In genomic region chr3:127959873-127960272, GRCh38 we compare ENCODE assay signal across 8 cellular contexts.
DNase-seq lines count a peak whose midpoint lies in the region; ATAC-seq and FAIRE-seq lines count a peak whose summit lies in the region.

No MANE protein-coding gene starts in this region.

- peak overlapping the region in 1 of 2 donors; percentile 21 for H3K4me3 Mint-ChIP-seq in stimulated activated naive B cell treated with anti-CD40 and anti-IgM and Interleukin-4, amounts not matched to agents 10 μg/mL and 1 μg/mL and 100 μg/mL, for 72 hours
- H3K4me3 Mint-ChIP-seq in stimulated activated naive CD8-positive, alpha-beta T cell treated with anti-CD3 and anti-CD28 coated beads, Interleukin-15, amount 100 ng/mL, for 72 hours: no peak overlapping the region

- DNase-seq in COLO829 (ENCODE audit: low spot score) (peak; percentile 66), HTR-8/SVneo (ENCODE audit: insufficient read length, low spot score) (peak; percentile 40), RKO (ENCODE audit: low spot score) (peak; percentile 3), germinal center (ENCODE audit: low spot score) (peak; percentile 14), NCI-H1048 (lab: John Stamatoyannopoulos, UW) (no peak)
- no peak for DNase-seq in stimulated activated naive B cell treated with anti-CD40 and anti-IgM and Interleukin-4, amounts not matched to agents 10 μg/mL and 1 μg/mL and 100 μg/mL, for 72 hours
- DNase-seq in stimulated activated naive CD8-positive, alpha-beta T cell treated with anti-CD3 and anti-CD28 coated beads, Interleukin-15, amount 100 ng/mL, for 72 hours: no peak

- H3K9me3 Mint-ChIP-seq in stimulated activated naive B cell treated with anti-CD40 and anti-IgM and Interleukin-4, amounts not matched to agents 10 μg/mL and 1 μg/mL and 100 μg/mL, for 72 hours: peaks cover 0 to 4% of the 10 kb centered on the region in 2 donors
- H3K9me3 Mint-ChIP-seq in stimulated activated naive CD8-positive, alpha-beta T cell treated with anti-CD3 and anti-CD28 coated beads, Interleukin-15, amount 100 ng/mL, for 72 hours: no peaks in the 10 kb centered on the region

- H3K27ac Mint-ChIP-seq in stimulated activated naive B cell treated with anti-CD40 and anti-IgM and Interleukin-4, amounts not matched to agents 10 μg/mL and 1 μg/mL and 100 μg/mL, for 72 hours: no peak overlapping the region
- no peak overlapping the region for H3K27ac Mint-ChIP-seq in stimulated activated naive CD8-positive, alpha-beta T cell treated with anti-CD3 and anti-CD28 coated beads, Interleukin-15, amount 100 ng/mL, for 72 hours

- ATAC-seq in stimulated activated naive B cell treated with anti-CD40 and anti-IgM and Interleukin-4, amounts not matched to agents 10 μg/mL and 1 μg/mL and 100 μg/mL, for 72 hours (replicated peaks): peak; percentile 70 to 75
- ATAC-seq in GM19455 (IDR thresholded peaks at IDR 0.05; ENCODE audit: unreplicated experiment): no peak
- ATAC-seq in stimulated activated naive CD8-positive, alpha-beta T cell treated with anti-CD3 and anti-CD28 coated beads, Interleukin-15, amount 100 ng/mL, for 72 hours: no peak

- no peak for FAIRE-seq in HTR-8/SVneo (lab: Jason Lieb, UNC)

- H3K36me3 Mint-ChIP-seq in stimulated activated naive B cell treated with anti-CD40 and anti-IgM and Interleukin-4, amounts not matched to agents 10 μg/mL and 1 μg/mL and 100 μg/mL, for 72 hours: no peaks in the 10 kb centered on the region

- H3K27me3 Mint-ChIP-seq in stimulated activated naive B cell treated with anti-CD40 and anti-IgM and Interleukin-4, amounts not matched to agents 10 μg/mL and 1 μg/mL and 100 μg/mL, for 72 hours: peaks cover 1 to 6% of the 10 kb centered on the region in 2 donors
- H3K27me3 Mint-ChIP-seq in stimulated activated naive CD8-positive, alpha-beta T cell treated with anti-CD3 and anti-CD28 coated beads, Interleukin-15, amount 100 ng/mL, for 72 hours: peaks cover 12% of the 10 kb centered on the region

- H3K4me1 Mint-ChIP-seq in stimulated activated naive B cell treated with anti-CD40 and anti-IgM and Interleukin-4, amounts not matched to agents 10 μg/mL and 1 μg/mL and 100 μg/mL, for 72 hours: peaks cover 5 to 6% of the 10 kb centered on the region in 2 donors
- no peaks in the 10 kb centered on the region for H3K4me1 Mint-ChIP-seq in stimulated activated naive CD8-positive, alpha-beta T cell treated with anti-CD3 and anti-CD28 coated beads, Interleukin-15, amount 100 ng/mL, for 72 hours

Comparison
In these comparisons a context has a peak if more than half of its experiments do, and no peak if none do; other contexts are left out.
1. DNase-seq: peak in COLO829 (single experiment), HTR-8/SVneo (single experiment), RKO (single experiment) and germinal center (single experiment); none in stimulated activated naive B cell treated with anti-CD40 and anti-IgM and Interleukin-4, amounts not matched to agents 10 μg/mL and 1 μg/mL and 100 μg/mL, for 72 hours (single experiment), stimulated activated naive CD8-positive, alpha-beta T cell treated with anti-CD3 and anti-CD28 coated beads, Interleukin-15, amount 100 ng/mL, for 72 hours (0 of 2) and NCI-H1048 (single experiment).
2. ATAC-seq: peak in stimulated activated naive B cell treated with anti-CD40 and anti-IgM and Interleukin-4, amounts not matched to agents 10 μg/mL and 1 μg/mL and 100 μg/mL, for 72 hours (2 of 2); none in GM19455 (single experiment) and stimulated activated naive CD8-positive, alpha-beta T cell treated with anti-CD3 and anti-CD28 coated beads, Interleukin-15, amount 100 ng/mL, for 72 hours (single experiment).